In the genomic region with DNA sequence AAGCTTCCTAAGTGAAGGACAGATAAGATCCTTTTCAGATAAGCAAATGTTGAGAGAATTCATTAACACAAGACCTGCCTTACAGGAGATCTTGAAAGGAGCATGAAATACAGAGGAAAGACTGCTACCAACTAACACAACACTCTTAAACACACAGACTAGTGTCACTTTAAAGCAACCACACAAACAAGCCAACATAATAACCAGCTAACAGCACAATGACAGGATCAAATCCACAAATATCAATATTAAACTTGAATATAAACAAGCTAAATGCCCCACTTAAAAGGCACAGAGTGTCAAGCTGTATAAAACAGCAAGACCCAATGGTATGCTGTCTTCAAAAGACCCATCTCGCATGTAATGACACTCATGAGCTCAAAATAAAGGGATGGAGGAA, we compare ENCODE assay signal across 3 cellular contexts.
"Had no signal": no experiment of that assay in that cellular context is flagged by ENCODE, and none has a peak within 500 bp of the region (broad histone marks: within the 10 kb centered on the region; RNA-seq: fewer than 3 reads in every experiment).

No MANE protein-coding gene starts in this region.

- H3K4me3 ChIP-seq: GM12878 had no signal

- DNase-seq: GDM1, GF-D8 had no signal
